ENCODE assay signal across 1 cellular context in genomic region chr15:74192751-74193150, GRCh38.
TF ChIP-seq lines count a peak whose summit lies in the region.

No MANE protein-coding gene starts in this region.

TF ChIP-seq in SK-N-SH treated with all-trans-retinoic acid at 6 μM for 48 hours, 23 proteins besides CTCF, POLR2A, EP300 and RAD21 (continued from another document):
- TF ChIP-seq, protein P1, sequence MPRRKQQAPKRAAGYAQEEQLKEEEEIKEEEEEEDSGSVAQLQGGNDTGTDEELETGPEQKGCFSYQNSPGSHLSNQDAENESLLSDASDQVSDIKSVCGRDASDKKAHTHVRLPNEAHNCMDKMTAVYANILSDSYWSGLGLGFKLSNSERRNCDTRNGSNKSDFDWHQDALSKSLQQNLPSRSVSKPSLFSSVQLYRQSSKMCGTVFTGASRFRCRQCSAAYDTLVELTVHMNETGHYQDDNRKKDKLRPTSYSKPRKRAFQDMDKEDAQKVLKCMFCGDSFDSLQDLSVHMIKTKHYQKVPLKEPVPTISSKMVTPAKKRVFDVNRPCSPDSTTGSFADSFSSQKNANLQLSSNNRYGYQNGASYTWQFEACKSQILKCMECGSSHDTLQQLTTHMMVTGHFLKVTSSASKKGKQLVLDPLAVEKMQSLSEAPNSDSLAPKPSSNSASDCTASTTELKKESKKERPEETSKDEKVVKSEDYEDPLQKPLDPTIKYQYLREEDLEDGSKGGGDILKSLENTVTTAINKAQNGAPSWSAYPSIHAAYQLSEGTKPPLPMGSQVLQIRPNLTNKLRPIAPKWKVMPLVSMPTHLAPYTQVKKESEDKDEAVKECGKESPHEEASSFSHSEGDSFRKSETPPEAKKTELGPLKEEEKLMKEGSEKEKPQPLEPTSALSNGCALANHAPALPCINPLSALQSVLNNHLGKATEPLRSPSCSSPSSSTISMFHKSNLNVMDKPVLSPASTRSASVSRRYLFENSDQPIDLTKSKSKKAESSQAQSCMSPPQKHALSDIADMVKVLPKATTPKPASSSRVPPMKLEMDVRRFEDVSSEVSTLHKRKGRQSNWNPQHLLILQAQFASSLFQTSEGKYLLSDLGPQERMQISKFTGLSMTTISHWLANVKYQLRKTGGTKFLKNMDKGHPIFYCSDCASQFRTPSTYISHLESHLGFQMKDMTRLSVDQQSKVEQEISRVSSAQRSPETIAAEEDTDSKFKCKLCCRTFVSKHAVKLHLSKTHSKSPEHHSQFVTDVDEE (CRISPR knock-in tag; IDR thresholded peaks at IDR 0.05), result no peak
- TF ChIP-seq ZNF8 (CRISPR knock-in tag; IDR thresholded peaks at IDR 0.05) (no peak), CSDC2 (CRISPR knock-in tag; IDR thresholded peaks at IDR 0.05) (no peak), CREB5 (CRISPR knock-in tag; IDR thresholded peaks at IDR 0.05; ENCODE audit: low read depth) (no peak), PATZ1 (CRISPR knock-in tag; IDR thresholded peaks at IDR 0.05; ENCODE audit: borderline replicate concordance) (no peak)
